ENCODE assay signal across 1 cellular context in the genomic region with DNA sequence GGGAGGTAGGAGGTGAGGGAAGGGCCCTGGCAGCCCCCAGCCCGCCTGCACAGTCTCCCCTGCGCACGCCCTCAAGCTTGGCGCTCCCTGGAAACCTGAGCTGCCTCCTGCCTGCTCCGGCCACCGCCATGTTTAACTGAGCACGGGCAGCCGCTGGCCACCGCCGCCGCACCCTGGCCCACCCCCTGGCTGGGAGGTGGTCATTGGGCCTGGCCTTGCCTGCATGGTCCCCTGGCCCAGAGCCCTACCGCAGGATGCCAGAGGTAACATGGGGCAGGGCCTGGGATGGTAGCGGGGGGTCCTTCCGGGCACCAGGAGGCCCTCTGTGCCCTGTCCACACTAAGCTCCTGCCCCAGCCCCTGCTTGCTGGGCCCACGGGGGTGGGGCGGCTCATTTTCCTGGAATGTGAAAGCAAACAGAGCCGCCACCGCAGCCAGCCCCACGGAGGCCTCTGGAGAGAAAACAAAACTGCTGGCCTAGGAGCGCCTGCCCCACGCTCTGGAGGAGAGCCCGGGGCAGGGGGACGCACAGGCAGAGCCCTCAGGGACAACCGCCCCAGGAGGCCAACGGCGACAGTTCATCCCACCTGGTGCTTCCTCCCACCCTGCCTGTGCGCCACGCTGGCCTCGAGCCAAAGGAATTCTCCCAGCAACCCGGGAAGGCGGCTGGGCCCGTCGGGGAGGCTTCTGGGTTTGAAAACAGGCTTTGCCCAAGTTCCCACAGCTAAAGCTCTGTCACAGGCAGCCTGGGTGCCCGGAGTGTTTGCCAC.
TF ChIP-seq lines count a peak whose summit lies in the region.

No MANE protein-coding gene starts in this region.

TF ChIP-seq in HepG2, 621 proteins besides CTCF, POLR2A, EP300 and RAD21 (continued from another document and continues in another):
- TF ChIP-seq CREM (IDR thresholded peaks at IDR 0.05) (peak; percentile 46; the same call in 1 of the 2 replicates), CREM (CRISPR knock-in tag; IDR thresholded peaks at IDR 0.05) (no peak), ZNF350 (CRISPR knock-in tag; IDR thresholded peaks at IDR 0.05; ENCODE audit: borderline replicate concordance, low read depth) (peak; percentile 58; the same call in 1 of the 2 replicates), ZNF672 (CRISPR knock-in tag; IDR thresholded peaks at IDR 0.05) (no peak), ZNF556 (CRISPR knock-in tag; IDR thresholded peaks at IDR 0.05; ENCODE audit: borderline replicate concordance) (peak; percentile 73; the same call in 1 of the 2 replicates), ZNF660 (CRISPR knock-in tag; IDR thresholded peaks at IDR 0.05; ENCODE audit: borderline replicate concordance, low read depth) (no peak), EED (CRISPR knock-in tag; IDR thresholded peaks at IDR 0.05) (no peak), ZNF468 (CRISPR knock-in tag; IDR thresholded peaks at IDR 0.05) (peak; percentile 50), ZNF841 (CRISPR knock-in tag; IDR thresholded peaks at IDR 0.05; ENCODE audit: borderline replicate concordance) (no peak), STAG1 (CRISPR knock-in tag; IDR thresholded peaks at IDR 0.05) (peak; percentile 36; the same call in 1 of the 2 replicates), GABPB1 (CRISPR knock-in tag; IDR thresholded peaks at IDR 0.05) (peak; percentile 79), CHD2 (IDR thresholded peaks at IDR 0.05; ENCODE audit: low read depth, low read length) (no peak), FOXM1 (CRISPR knock-in tag; IDR thresholded peaks at IDR 0.05) (no peak), HNF4G (IDR thresholded peaks at IDR 0.05; ENCODE audit: borderline replicate concordance, low read depth, low read length) (no peak), HNF4G (CRISPR knock-in tag; IDR thresholded peaks at IDR 0.05; ENCODE audit: borderline replicate concordance, low read depth) (no peak; the same call in 1 of the 2 replicates), ZNF251 (CRISPR knock-in tag; IDR thresholded peaks at IDR 0.05) (no peak), ZNF12 (CRISPR knock-in tag; IDR thresholded peaks at IDR 0.05) (0 out of 2 replicates have a peak, but pooled peaks have one; percentile 49), PHF8 (CRISPR knock-in tag; IDR thresholded peaks at IDR 0.05) (peak; percentile 69), RFXANK (CRISPR knock-in tag; IDR thresholded peaks at IDR 0.05) (no peak; the same call in 1 of the 2 replicates), ZNF772 (CRISPR knock-in tag; IDR thresholded peaks at IDR 0.05) (no peak; the same call in 1 of the 2 replicates), TBX2 (CRISPR knock-in tag; IDR thresholded peaks at IDR 0.05; ENCODE audit: borderline replicate concordance) (peak; percentile 83)
- TF ChIP-seq, protein P1, sequence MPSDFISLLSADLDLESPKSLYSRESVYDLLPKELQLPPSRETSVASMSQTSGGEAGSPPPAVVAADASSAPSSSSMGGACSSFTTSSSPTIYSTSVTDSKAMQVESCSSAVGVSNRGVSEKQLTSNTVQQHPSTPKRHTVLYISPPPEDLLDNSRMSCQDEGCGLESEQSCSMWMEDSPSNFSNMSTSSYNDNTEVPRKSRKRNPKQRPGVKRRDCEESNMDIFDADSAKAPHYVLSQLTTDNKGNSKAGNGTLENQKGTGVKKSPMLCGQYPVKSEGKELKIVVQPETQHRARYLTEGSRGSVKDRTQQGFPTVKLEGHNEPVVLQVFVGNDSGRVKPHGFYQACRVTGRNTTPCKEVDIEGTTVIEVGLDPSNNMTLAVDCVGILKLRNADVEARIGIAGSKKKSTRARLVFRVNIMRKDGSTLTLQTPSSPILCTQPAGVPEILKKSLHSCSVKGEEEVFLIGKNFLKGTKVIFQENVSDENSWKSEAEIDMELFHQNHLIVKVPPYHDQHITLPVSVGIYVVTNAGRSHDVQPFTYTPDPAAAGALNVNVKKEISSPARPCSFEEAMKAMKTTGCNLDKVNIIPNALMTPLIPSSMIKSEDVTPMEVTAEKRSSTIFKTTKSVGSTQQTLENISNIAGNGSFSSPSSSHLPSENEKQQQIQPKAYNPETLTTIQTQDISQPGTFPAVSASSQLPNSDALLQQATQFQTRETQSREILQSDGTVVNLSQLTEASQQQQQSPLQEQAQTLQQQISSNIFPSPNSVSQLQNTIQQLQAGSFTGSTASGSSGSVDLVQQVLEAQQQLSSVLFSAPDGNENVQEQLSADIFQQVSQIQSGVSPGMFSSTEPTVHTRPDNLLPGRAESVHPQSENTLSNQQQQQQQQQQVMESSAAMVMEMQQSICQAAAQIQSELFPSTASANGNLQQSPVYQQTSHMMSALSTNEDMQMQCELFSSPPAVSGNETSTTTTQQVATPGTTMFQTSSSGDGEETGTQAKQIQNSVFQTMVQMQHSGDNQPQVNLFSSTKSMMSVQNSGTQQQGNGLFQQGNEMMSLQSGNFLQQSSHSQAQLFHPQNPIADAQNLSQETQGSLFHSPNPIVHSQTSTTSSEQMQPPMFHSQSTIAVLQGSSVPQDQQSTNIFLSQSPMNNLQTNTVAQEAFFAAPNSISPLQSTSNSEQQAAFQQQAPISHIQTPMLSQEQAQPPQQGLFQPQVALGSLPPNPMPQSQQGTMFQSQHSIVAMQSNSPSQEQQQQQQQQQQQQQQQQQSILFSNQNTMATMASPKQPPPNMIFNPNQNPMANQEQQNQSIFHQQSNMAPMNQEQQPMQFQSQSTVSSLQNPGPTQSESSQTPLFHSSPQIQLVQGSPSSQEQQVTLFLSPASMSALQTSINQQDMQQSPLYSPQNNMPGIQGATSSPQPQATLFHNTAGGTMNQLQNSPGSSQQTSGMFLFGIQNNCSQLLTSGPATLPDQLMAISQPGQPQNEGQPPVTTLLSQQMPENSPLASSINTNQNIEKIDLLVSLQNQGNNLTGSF (CRISPR knock-in tag; IDR thresholded peaks at IDR 0.05) = no peak
- TF ChIP-seq, protein P2, sequence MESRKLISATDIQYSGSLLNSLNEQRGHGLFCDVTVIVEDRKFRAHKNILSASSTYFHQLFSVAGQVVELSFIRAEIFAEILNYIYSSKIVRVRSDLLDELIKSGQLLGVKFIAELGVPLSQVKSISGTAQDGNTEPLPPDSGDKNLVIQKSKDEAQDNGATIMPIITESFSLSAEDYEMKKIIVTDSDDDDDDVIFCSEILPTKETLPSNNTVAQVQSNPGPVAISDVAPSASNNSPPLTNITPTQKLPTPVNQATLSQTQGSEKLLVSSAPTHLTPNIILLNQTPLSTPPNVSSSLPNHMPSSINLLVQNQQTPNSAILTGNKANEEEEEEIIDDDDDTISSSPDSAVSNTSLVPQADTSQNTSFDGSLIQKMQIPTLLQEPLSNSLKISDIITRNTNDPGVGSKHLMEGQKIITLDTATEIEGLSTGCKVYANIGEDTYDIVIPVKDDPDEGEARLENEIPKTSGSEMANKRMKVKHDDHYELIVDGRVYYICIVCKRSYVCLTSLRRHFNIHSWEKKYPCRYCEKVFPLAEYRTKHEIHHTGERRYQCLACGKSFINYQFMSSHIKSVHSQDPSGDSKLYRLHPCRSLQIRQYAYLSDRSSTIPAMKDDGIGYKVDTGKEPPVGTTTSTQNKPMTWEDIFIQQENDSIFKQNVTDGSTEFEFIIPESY (CRISPR knock-in tag; IDR thresholded peaks at IDR 0.05) = no peak; the same call in 1 of the 2 replicates
- TF ChIP-seq, protein P3, sequence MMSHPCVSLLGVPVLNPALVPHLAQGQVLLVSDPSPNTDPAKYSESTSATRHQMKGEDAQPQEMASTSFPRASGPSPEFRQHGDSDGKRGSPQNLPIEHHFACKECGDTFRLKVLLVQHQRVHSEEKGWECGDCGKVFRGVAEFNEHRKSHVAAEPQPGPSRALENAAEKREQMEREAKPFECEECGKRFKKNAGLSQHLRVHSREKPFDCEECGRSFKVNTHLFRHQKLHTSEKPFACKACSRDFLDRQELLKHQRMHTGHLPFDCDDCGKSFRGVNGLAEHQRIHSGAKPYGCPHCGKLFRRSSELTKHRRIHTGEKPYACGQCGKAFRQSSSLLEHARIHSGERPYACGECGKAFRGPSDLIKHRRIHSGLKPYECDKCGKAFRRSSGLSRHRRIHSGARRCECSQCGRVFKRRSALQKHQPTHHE (CRISPR knock-in tag; IDR thresholded peaks at IDR 0.05; ENCODE audit: borderline replicate concordance) = peak; percentile 83
- TF ChIP-seq, protein P4, sequence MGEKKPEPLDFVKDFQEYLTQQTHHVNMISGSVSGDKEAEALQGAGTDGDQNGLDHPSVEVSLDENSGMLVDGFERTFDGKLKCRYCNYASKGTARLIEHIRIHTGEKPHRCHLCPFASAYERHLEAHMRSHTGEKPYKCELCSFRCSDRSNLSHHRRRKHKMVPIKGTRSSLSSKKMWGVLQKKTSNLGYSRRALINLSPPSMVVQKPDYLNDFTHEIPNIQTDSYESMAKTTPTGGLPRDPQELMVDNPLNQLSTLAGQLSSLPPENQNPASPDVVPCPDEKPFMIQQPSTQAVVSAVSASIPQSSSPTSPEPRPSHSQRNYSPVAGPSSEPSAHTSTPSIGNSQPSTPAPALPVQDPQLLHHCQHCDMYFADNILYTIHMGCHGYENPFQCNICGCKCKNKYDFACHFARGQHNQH (CRISPR knock-in tag; IDR thresholded peaks at IDR 0.05) = peak; percentile 86
- TF ChIP-seq, protein P5, sequence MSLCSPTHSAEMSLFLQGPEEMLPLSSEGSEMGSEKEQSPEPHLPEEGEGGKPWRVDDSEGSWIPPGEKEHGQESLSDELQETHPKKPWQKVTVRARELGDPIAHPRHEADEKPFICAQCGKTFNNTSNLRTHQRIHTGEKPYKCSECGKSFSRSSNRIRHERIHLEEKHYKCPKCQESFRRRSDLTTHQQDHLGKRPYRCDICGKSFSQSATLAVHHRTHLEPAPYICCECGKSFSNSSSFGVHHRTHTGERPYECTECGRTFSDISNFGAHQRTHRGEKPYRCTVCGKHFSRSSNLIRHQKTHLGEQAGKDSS (CRISPR knock-in tag; IDR thresholded peaks at IDR 0.05; ENCODE audit: borderline replicate concordance, low read depth) = no peak; the same call in 1 of the 2 replicates
- TF ChIP-seq, protein P6, sequence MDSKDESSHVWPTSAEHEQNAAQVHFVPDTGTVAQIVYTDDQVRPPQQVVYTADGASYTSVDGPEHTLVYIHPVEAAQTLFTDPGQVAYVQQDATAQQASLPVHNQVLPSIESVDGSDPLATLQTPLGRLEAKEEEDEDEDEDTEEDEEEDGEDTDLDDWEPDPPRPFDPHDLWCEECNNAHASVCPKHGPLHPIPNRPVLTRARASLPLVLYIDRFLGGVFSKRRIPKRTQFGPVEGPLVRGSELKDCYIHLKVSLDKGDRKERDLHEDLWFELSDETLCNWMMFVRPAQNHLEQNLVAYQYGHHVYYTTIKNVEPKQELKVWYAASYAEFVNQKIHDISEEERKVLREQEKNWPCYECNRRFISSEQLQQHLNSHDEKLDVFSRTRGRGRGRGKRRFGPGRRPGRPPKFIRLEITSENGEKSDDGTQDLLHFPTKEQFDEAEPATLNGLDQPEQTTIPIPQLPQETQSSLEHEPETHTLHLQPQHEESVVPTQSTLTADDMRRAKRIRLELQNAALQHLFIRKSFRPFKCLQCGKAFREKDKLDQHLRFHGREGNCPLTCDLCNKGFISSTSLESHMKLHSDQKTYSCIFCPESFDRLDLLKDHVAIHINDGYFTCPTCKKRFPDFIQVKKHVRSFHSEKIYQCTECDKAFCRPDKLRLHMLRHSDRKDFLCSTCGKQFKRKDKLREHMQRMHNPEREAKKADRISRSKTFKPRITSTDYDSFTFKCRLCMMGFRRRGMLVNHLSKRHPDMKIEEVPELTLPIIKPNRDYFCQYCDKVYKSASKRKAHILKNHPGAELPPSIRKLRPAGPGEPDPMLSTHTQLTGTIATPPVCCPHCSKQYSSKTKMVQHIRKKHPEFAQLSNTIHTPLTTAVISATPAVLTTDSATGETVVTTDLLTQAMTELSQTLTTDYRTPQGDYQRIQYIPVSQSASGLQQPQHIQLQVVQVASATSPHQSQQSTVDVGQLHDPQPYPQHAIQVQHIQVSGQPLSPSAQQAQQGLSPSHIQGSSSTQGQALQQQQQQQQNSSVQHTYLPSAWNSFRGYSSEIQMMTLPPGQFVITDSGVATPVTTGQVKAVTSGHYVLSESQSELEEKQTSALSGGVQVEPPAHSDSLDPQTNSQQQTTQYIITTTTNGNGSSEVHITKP (CRISPR knock-in tag; IDR thresholded peaks at IDR 0.05; ENCODE audit: low read depth) = peak; percentile 52; the same call in 1 of the 2 replicates
- TF ChIP-seq, protein P7, sequence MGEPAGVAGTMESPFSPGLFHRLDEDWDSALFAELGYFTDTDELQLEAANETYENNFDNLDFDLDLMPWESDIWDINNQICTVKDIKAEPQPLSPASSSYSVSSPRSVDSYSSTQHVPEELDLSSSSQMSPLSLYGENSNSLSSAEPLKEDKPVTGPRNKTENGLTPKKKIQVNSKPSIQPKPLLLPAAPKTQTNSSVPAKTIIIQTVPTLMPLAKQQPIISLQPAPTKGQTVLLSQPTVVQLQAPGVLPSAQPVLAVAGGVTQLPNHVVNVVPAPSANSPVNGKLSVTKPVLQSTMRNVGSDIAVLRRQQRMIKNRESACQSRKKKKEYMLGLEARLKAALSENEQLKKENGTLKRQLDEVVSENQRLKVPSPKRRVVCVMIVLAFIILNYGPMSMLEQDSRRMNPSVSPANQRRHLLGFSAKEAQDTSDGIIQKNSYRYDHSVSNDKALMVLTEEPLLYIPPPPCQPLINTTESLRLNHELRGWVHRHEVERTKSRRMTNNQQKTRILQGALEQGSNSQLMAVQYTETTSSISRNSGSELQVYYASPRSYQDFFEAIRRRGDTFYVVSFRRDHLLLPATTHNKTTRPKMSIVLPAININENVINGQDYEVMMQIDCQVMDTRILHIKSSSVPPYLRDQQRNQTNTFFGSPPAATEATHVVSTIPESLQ (CRISPR knock-in tag; conservative IDR thresholded peaks at IDR 0.05) = no peak
- TF ChIP-seq, protein P8, sequence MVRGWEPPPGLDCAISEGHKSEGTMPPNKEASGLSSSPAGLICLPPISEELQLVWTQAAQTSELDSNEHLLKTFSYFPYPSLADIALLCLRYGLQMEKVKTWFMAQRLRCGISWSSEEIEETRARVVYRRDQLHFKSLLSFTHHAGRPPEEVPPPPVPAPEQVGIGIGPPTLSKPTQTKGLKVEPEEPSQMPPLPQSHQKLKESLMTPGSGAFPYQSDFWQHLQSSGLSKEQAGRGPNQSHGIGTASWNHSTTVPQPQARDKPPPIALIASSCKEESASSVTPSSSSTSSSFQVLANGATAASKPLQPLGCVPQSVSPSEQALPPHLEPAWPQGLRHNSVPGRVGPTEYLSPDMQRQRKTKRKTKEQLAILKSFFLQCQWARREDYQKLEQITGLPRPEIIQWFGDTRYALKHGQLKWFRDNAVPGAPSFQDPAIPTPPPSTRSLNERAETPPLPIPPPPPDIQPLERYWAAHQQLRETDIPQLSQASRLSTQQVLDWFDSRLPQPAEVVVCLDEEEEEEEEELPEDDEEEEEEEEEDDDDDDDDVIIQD (CRISPR knock-in tag; IDR thresholded peaks at IDR 0.05; ENCODE audit: low read depth) = no peak
- TF ChIP-seq, protein P9, sequence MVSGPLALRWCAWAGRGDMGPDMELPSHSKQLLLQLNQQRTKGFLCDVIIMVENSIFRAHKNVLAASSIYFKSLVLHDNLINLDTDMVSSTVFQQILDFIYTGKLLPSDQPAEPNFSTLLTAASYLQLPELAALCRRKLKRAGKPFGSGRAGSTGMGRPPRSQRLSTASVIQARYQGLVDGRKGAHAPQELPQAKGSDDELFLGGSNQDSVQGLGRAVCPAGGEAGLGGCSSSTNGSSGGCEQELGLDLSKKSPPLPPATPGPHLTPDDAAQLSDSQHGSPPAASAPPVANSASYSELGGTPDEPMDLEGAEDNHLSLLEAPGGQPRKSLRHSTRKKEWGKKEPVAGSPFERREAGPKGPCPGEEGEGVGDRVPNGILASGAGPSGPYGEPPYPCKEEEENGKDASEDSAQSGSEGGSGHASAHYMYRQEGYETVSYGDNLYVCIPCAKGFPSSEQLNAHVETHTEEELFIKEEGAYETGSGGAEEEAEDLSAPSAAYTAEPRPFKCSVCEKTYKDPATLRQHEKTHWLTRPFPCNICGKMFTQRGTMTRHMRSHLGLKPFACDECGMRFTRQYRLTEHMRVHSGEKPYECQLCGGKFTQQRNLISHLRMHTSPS (CRISPR knock-in tag; IDR thresholded peaks at IDR 0.05; ENCODE audit: low read depth) = peak; percentile 99
